ENCODE assay signal across 18 cellular contexts in genomic region chr12:18461738-18462137, GRCh38.
A peak's percentile ranks its signal among the peaks of the same experiment; 100 is the strongest.
DNase-seq lines count a peak whose midpoint lies in the region; ATAC-seq, FAIRE-seq and TF ChIP-seq lines count a peak whose summit lies in the region.
"Had no signal": no experiment of that assay in that cellular context is flagged by ENCODE, and none has a peak within 500 bp of the region (broad histone marks: within the 10 kb centered on the region; RNA-seq: fewer than 3 reads in every experiment).

No MANE protein-coding gene starts in this region.

- POLR2A ChIA-PET in MCF 10A (lab: Yijun Ruan, JAX), result interaction anchor here (0.6 to 1.5 kb wide), 4 partner anchors 18 to 201 kb away, joined by 3 to 5 read pairs (median 3); no protein-coding TSS in a partner anchor

- H2AFZ ChIP-seq in mammary epithelial cell (ENCODE audit: low read depth, low read length) (no peak overlapping the region), astrocyte (ENCODE audit: low read depth, low read length) (no peak overlapping the region)
- H2AFZ ChIP-seq: GM23338 had no signal

- intact Hi-C loops in MCF 10A (cut with micrococcal nuclease) (no loop called here), mammary epithelial cell (cut with micrococcal nuclease) (no loop called here)

- H3K4me2 ChIP-seq in mammary epithelial cell (ENCODE audit: insufficient read depth, low read depth, low read length), result no peak overlapping the region
- H3K4me2 ChIP-seq in astrocyte (ENCODE audit: low read length), result peak overlapping the region; percentile 68
- H3K4me2 ChIP-seq: GM23338 had no signal

- H3K9me3 Mint-ChIP-seq in MCF 10A (ENCODE audit: unreplicated experiment) (no peaks in the 10 kb centered on the region), astrocyte (ENCODE audit: unreplicated experiment) (no peaks in the 10 kb centered on the region)
- H3K9me3 Mint-ChIP-seq: GM23338 had no signal

- H3K36me3 Mint-ChIP-seq in MCF 10A (ENCODE audit: insufficient read depth, unreplicated experiment) (no peaks in the 10 kb centered on the region), astrocyte (ENCODE audit: low read depth, unreplicated experiment) (no peaks in the 10 kb centered on the region)

- CTCF ChIA-PET in MCF 10A (lab: Yijun Ruan, JAX), result interaction anchor here (0.5 kb wide), 1 partner anchor 32 kb away, joined by 3 read pairs; no protein-coding TSS in a partner anchor
- CTCF ChIA-PET in mammary epithelial cell (lab: Charles Lee; ENCODE audit: low non-redundant PET), result no interaction called here

- H3K4me1 ChIP-seq in mammary epithelial cell (ENCODE audit: insufficient read depth, low read length) (no peaks in the 10 kb centered on the region), astrocyte (ENCODE audit: insufficient read depth, low read length) (peaks cover 11% of the 10 kb centered on the region)

- ATAC-seq in HG03025 (IDR thresholded peaks at IDR 0.05; ENCODE audit: low FRiP score, unreplicated experiment) (no peak), HG02973 (IDR thresholded peaks at IDR 0.05; ENCODE audit: unreplicated experiment) (no peak), HG03196 (IDR thresholded peaks at IDR 0.05; ENCODE audit: unreplicated experiment) (no peak)
- ATAC-seq: GM23338 had no signal

- H3K36me3 ChIP-seq in mammary epithelial cell (ENCODE audit: insufficient read depth, low read length), result no peaks in the 10 kb centered on the region
- no peaks in the 10 kb centered on the region for H3K36me3 ChIP-seq in astrocyte (ENCODE audit: insufficient read depth, low read length)

- H3K27ac Mint-ChIP-seq in MCF 10A (ENCODE audit: low read depth, unreplicated experiment) (peak overlapping the region; percentile 26), astrocyte (ENCODE audit: unreplicated experiment) (no peak overlapping the region)
- H3K27ac Mint-ChIP-seq: GM23338 had no signal

- no peak for TF ChIP-seq CTCF in MCF 10A (IDR thresholded peaks at IDR 0.05; ENCODE audit: unreplicated experiment)
- TF ChIP-seq CTCF in mammary epithelial cell (conservative IDR thresholded peaks at IDR 0.05 in 1 of 2, IDR thresholded peaks at IDR 0.05 in 1 of 2; ENCODE audit: extremely low read depth in 1 of 2, insufficient read depth in 1 of 2, low read depth in 1 of 2, low read length in 2 of 2), result no peak
- no peak for TF ChIP-seq CTCF in astrocyte (IDR thresholded peaks at IDR 0.05; ENCODE audit: insufficient read depth, low read depth, low read length)

- 100% methylated on average over 2 of the region's 2 CpGs for WGBS in mammary epithelial cell (ENCODE audit: low coverage, missing lambda C conversion rate)

- H3K79me2 ChIP-seq in mammary epithelial cell (ENCODE audit: insufficient read depth, low read length), result no peaks in the 10 kb centered on the region
- no peaks in the 10 kb centered on the region for H3K79me2 ChIP-seq in astrocyte (ENCODE audit: insufficient read depth, low read length)

- in situ Hi-C loops in mammary epithelial cell (cut with MboI; ENCODE audit: low sequenced_read_pairs in 2 of 2), result no loop called here

- H3K4me1 Mint-ChIP-seq in MCF 10A (ENCODE audit: insufficient read depth, unreplicated experiment), result peaks cover 21% of the 10 kb centered on the region
- no peaks in the 10 kb centered on the region for H3K4me1 Mint-ChIP-seq in astrocyte (ENCODE audit: low read depth, unreplicated experiment)

- H3K9me3 ChIP-seq in mammary epithelial cell (replicated peaks; ENCODE audit: insufficient read depth, low read length) (no peaks in the 10 kb centered on the region), astrocyte (ENCODE audit: insufficient read depth, low read depth, low read length) (no peaks in the 10 kb centered on the region)

- H3K27me3 Mint-ChIP-seq in MCF 10A (ENCODE audit: insufficient read depth, unreplicated experiment) (no peaks in the 10 kb centered on the region), astrocyte (ENCODE audit: low read depth, unreplicated experiment) (no peaks in the 10 kb centered on the region)

- dilution Hi-C loops in mammary epithelial cell (cut with HindIII; ENCODE audit: low sequenced_read_pairs), result no loop called here

- DNase-seq in MCF 10A (ENCODE audit: unreplicated experiment), result no peak
- DNase-seq in mammary epithelial cell, result no peak
- peak; percentile 15 for DNase-seq in astrocyte (ENCODE audit: low read depth)
- peak; percentile 26 for DNase-seq in fibroblast of peridontal ligament (ENCODE audit: extremely low read depth)
- DNase-seq in activated T-cell treated with anti-CD3 and anti-CD28 coated beads, Interleukin-2, amount 50 U/mL, for 48 hours, result no peak
- DNase-seq: COR-L47, KG1, NCI-H1105, NCI-H187 treated with DMSO at 0.1 percent for 48 hours, NCI-H774, SIG-M5 had no signal

- BruUV-seq in MCF 10A (replicated peaks; lab: Mats Ljungman, UMichigan) (no TSS peak), mammary epithelial cell (replicated peaks; lab: Mats Ljungman, UMichigan) (no TSS peak)

- H3K27ac ChIP-seq in mammary epithelial cell (ENCODE audit: insufficient read depth, low read depth, low read length), result no peak overlapping the region
- H3K27ac ChIP-seq in astrocyte (ENCODE audit: low read depth, low read length), result no peak overlapping the region
- H3K27ac ChIP-seq: 22Rv1, C4-2B had no signal

- H3K4me3 Mint-ChIP-seq in MCF 10A (ENCODE audit: unreplicated experiment) (no peak overlapping the region), astrocyte (ENCODE audit: unreplicated experiment) (no peak overlapping the region)
- H3K4me3 Mint-ChIP-seq: GM23338 had no signal

- H3K9ac ChIP-seq in mammary epithelial cell (ENCODE audit: insufficient read depth, low read length) (no peak overlapping the region), astrocyte (ENCODE audit: low read length) (no peak overlapping the region)

- peak; percentile 64 for FAIRE-seq in astrocyte (lab: Jason Lieb, UNC)
- FAIRE-seq: GM12892 had no signal

- H4K20me1 ChIP-seq in mammary epithelial cell (ENCODE audit: insufficient read depth, low read length) (no peaks in the 10 kb centered on the region), astrocyte (ENCODE audit: insufficient read depth, low read length) (no peaks in the 10 kb centered on the region)

- H3K27me3 ChIP-seq in mammary epithelial cell (ENCODE audit: insufficient read depth, low read length) (no peaks in the 10 kb centered on the region), astrocyte (ENCODE audit: insufficient read depth, low read length) (no peaks in the 10 kb centered on the region)

- H3K4me3 ChIP-seq in mammary epithelial cell (replicated peaks in 1 of 3; ENCODE audit: insufficient read depth in 1 of 3, low read depth in 2 of 3, low read length in 3 of 3) (no peak overlapping the region), astrocyte (ENCODE audit: insufficient read depth, low read depth, low read length) (no peak overlapping the region)
- H3K4me3 ChIP-seq: GM23338 had no signal

Comparison
In these comparisons a context has a peak if more than half of its experiments do, and no peak if none do; other contexts are left out.
1. DNase-seq: peak in astrocyte (single experiment) and fibroblast of peridontal ligament (single experiment); none in MCF 10A (single experiment), mammary epithelial cell (single experiment) and activated T-cell treated with anti-CD3 and anti-CD28 coated beads, Interleukin-2, amount 50 U/mL, for 48 hours (0 of 2).